Comparison of ENCODE assay signal across 8 cellular contexts in the genomic region with DNA sequence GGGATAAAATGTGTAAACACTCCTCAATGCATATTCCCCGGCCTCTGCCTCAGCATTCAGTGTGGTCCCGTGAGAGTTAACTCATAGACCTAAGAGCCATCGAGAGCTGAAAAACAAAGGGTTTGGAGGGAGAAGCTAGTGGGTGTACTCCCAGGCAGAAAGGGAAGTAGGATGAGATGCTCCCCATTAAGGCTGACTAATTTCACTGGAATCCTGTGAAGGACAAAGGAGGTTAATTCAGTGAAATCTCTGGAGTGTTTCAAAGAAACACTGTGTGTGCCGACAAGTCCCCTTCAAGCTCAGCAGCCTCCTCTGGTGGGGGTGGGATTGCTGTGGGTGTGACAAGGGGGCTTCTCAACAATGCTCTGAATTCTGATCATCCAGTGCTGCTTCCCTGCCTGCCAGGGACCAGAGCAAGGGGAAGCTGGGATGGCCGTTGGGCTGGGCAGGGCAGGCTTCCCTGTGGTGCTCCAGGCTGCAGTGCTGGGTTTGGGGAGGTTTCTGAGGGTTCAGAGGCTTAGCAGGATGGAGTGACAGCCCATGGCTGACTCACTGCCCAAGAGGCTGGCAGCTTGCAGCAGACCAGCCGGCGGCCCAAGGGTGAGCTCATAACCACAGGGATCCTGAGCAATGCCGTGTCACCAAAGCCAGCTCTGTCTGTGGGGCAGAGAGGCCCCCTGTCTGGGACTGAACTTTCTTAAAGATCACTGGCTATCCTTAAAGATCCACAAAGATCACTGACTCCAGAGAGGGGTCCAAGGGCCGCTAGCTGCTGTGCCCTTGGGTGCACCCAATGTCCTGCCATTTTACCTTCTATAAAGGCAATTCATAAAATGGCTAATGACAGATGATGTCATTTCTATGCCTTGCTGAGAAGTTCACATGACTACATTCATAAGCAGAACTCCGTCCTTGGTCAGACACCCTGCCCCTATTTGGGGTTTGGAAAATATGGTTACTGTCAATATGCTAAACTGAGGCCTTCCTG.
A peak's percentile ranks its signal among the peaks of the same experiment; 100 is the strongest.
DNase-seq lines count a peak whose midpoint lies in the region; ATAC-seq and TF ChIP-seq lines count a peak whose summit lies in the region.

No MANE protein-coding gene starts in this region.

- in situ Hi-C loops in astrocyte of the cerebellum (cut with HindIII; ENCODE audit: low sequenced_read_pairs): no loop called here

- ATAC-seq in naive thymus-derived CD4-positive, alpha-beta T cell: peak; percentile 37
- ATAC-seq in GM18861 (IDR thresholded peaks at IDR 0.05; ENCODE audit: unreplicated experiment): no peak

- 60% methylated on average over 10 of the region's 10 CpGs for WGBS in HUES64

- DNase-seq in astrocyte of the cerebellum (ENCODE audit: low read depth) (peak; percentile 74), midbrain (lab: John Stamatoyannopoulos, UW) (no peak), SHP77 (lab: John Stamatoyannopoulos, UW) (no peak), OCI-M2 (lab: John Stamatoyannopoulos, UW; ENCODE audit: unreplicated experiment) (no peak)
- DNase-seq in naive thymus-derived CD4-positive, alpha-beta T cell: no peak

- H3K27ac ChIP-seq in BLaER1 treated with 17β-estradiol and CSF1 and Interleukin-3, amounts not matched to agents 10 nM and 100 nM: peak overlapping the region in 6 of 11 experiments; percentile 16 to 80 (median 36); a peak in 7 of 22 replicates
- H3K27ac ChIP-seq in HUES64 (ENCODE audit: low read depth, low read length): peak overlapping the region; percentile 79
- H3K27ac ChIP-seq in naive thymus-derived CD4-positive, alpha-beta T cell (ENCODE audit: low read depth, low read length): no peak overlapping the region

- no peaks in the 10 kb centered on the region for H3K36me3 ChIP-seq in BLaER1 treated with 17β-estradiol and CSF1 and Interleukin-3, amounts not matched to agents 10 nM and 100 nM
- no peaks in the 10 kb centered on the region for H3K36me3 ChIP-seq in HUES64 (ENCODE audit: insufficient read depth, low read length)
- H3K36me3 ChIP-seq in naive thymus-derived CD4-positive, alpha-beta T cell (ENCODE audit: control insufficient read depth in 2 of 3, insufficient read depth in 3 of 3, low read length in 3 of 3): no peaks in the 10 kb centered on the region

- POLR2A ChIA-PET in naive thymus-derived CD4-positive, alpha-beta T cell (lab: Charles Lee): no interaction called here

- H3K4me2 ChIP-seq in BLaER1 treated with 17β-estradiol and CSF1 and Interleukin-3, amounts not matched to agents 10 nM and 100 nM: peak overlapping the region in 7 of 11 experiments; percentile 9 to 75 (median 65); a peak in 13 of 22 replicates

- no peak overlapping the region for H3K27ac Mint-ChIP-seq in naive thymus-derived CD4-positive, alpha-beta T cell

- H3K4me3 Mint-ChIP-seq in naive thymus-derived CD4-positive, alpha-beta T cell: no peak overlapping the region

- H3K4me1 ChIP-seq in BLaER1 treated with 17β-estradiol and CSF1 and Interleukin-3, amounts not matched to agents 10 nM and 100 nM: peaks cover 0 to 27% (median 12%) of the 10 kb centered on the region in 10 experiments; a peak in 13 of 20 replicates
- H3K4me1 ChIP-seq in HUES64 (ENCODE audit: insufficient read depth, low read length): peaks cover 9% of the 10 kb centered on the region; the same call in 1 of the 2 replicates
- no peaks in the 10 kb centered on the region for H3K4me1 ChIP-seq in naive thymus-derived CD4-positive, alpha-beta T cell (ENCODE audit: control insufficient read depth in 2 of 2, insufficient read depth in 2 of 2, low read length in 2 of 2)

- H3K9me3 Mint-ChIP-seq in naive thymus-derived CD4-positive, alpha-beta T cell: peaks cover 0 to 3% (median 0%) of the 10 kb centered on the region in 11 donors

- no peaks in the 10 kb centered on the region for H4K20me1 ChIP-seq in BLaER1 treated with 17β-estradiol and CSF1 and Interleukin-3, amounts not matched to agents 10 nM and 100 nM

- H3K27me3 Mint-ChIP-seq in naive thymus-derived CD4-positive, alpha-beta T cell: peaks cover 0 to 13% (median 0%) of the 10 kb centered on the region in 5 donors

- CTCF ChIA-PET in naive thymus-derived CD4-positive, alpha-beta T cell (lab: Charles Lee): interaction anchor here (0.6 to 1.2 kb wide), 2 partner anchors 8 to 25 kb away, joined by 5 to 7 read pairs; no protein-coding TSS in a partner anchor

- H3K36me3 Mint-ChIP-seq in naive thymus-derived CD4-positive, alpha-beta T cell: no peaks in the 10 kb centered on the region

- peak; percentile 17 for TF ChIP-seq CTCF in astrocyte of the cerebellum (IDR thresholded peaks at IDR 0.05; ENCODE audit: low read depth, low read length, missing control alignments)

- intact Hi-C loops in naive thymus-derived CD4-positive, alpha-beta T cell (cut with micrococcal nuclease): no loop called here

- no peak overlapping the region for H3K4me3 ChIP-seq in BLaER1 treated with 17β-estradiol and CSF1 and Interleukin-3, amounts not matched to agents 10 nM and 100 nM
- H3K4me3 ChIP-seq in HUES64 (ENCODE audit: low read length) (no peak overlapping the region), astrocyte of the cerebellum (ENCODE audit: low read depth, low read length) (no peak overlapping the region)
- H3K4me3 ChIP-seq in naive thymus-derived CD4-positive, alpha-beta T cell (ENCODE audit: low read length): no peak overlapping the region

- peak overlapping the region in 2 of 11 experiments; percentile 33 to 62; a peak in 4 of 22 replicates for H3K9ac ChIP-seq in BLaER1 treated with 17β-estradiol and CSF1 and Interleukin-3, amounts not matched to agents 10 nM and 100 nM
- H3K9ac ChIP-seq in HUES64 (ENCODE audit: low read depth, low read length): peak overlapping the region; percentile 61; the same call in 1 of the 2 replicates

- H3K9me3 ChIP-seq in BLaER1 treated with 17β-estradiol and CSF1 and Interleukin-3, amounts not matched to agents 10 nM and 100 nM (replicated peaks in 1 of 11): no peaks in the 10 kb centered on the region; a peak in 1 of 22 replicates
- H3K9me3 ChIP-seq in HUES64 (ENCODE audit: insufficient read depth, low read depth, low read length): no peaks in the 10 kb centered on the region
- no peaks in the 10 kb centered on the region for H3K9me3 ChIP-seq in naive thymus-derived CD4-positive, alpha-beta T cell (ENCODE audit: control insufficient read depth in 2 of 3, low read length in 3 of 3)

- no peaks in the 10 kb centered on the region for H3K4me1 Mint-ChIP-seq in naive thymus-derived CD4-positive, alpha-beta T cell

- H3K27me3 ChIP-seq in BLaER1 treated with 17β-estradiol and CSF1 and Interleukin-3, amounts not matched to agents 10 nM and 100 nM: no peaks in the 10 kb centered on the region
- H3K27me3 ChIP-seq in HUES64 (ENCODE audit: insufficient read depth, low read length): no peaks in the 10 kb centered on the region
- no peaks in the 10 kb centered on the region for H3K27me3 ChIP-seq in naive thymus-derived CD4-positive, alpha-beta T cell (ENCODE audit: control insufficient read depth in 2 of 2, insufficient read depth in 2 of 2, low read length in 2 of 2)
